Comparison of ENCODE assay signal across 17 cellular contexts in genomic region chr3:53772562-53773329, GRCh38.
DNase-seq lines count a peak whose midpoint lies in the region; FAIRE-seq and TF ChIP-seq lines count a peak whose summit lies in the region.
"Had no signal": no experiment of that assay in that cellular context is flagged by ENCODE, and none has a peak within 500 bp of the region (broad histone marks: within the 10 kb centered on the region; RNA-seq: fewer than 3 reads in every experiment).

No MANE protein-coding gene starts in this region.

- H3K4me1 ChIP-seq in adipocyte (ENCODE audit: control insufficient read depth, insufficient read depth, low read length), result peaks cover 38% of the 10 kb centered on the region
- peaks cover 15% of the 10 kb centered on the region for H3K4me1 ChIP-seq in fibroblast of lung (ENCODE audit: control insufficient read depth, extremely low read depth, insufficient read depth, low read length)

- peak; percentile 76 for DNase-seq in EH (ENCODE audit: low read depth)
- peak; percentile 84 for DNase-seq in adipocyte (ENCODE audit: low read depth)
- peak in 1 of 2 donors; percentile 51 for DNase-seq in fibroblast of lung (ENCODE audit: low read depth in 2 of 2)
- DNase-seq in osteocyte (ENCODE audit: extremely low spot score, unreplicated experiment), result no peak
- DNase-seq in NCI-H82 (lab: John Stamatoyannopoulos, UW), result no peak
- DNase-seq in DMS 273 (lab: John Stamatoyannopoulos, UW; ENCODE audit: unreplicated experiment), result no peak
- no peak for DNase-seq in DMS 273 treated with DMSO at 0.1 percent for 48 hours (lab: John Stamatoyannopoulos, UW)
- no peak for DNase-seq in urothelium cell line (ENCODE audit: low spot score)
- DNase-seq: activated CD4-positive, alpha-beta T cell treated with anti-CD3 and anti-CD28 coated beads, Interleukin-2, amount 50 U/mL, for 1 hour; activated naive CD8-positive, alpha-beta T cell treated with anti-CD3 and anti-CD28 coated beads for 36 hours; activated T-cell treated with anti-CD3 and anti-CD28 coated beads, Interleukin-2, amount 50 U/mL, for 1 hour; DMS53; H7; NCI-H1092 treated with DMSO at 0.1 percent for 48 hours had no signal

- H3K27ac Mint-ChIP-seq in osteocyte (ENCODE audit: unreplicated experiment), result peak overlapping the region; percentile 78
- H3K27ac Mint-ChIP-seq: activated naive CD8-positive, alpha-beta T cell treated with anti-CD3 and anti-CD28 coated beads for 36 hours had no signal

- H3K36me3 ChIP-seq in adipocyte (ENCODE audit: control insufficient read depth, insufficient read depth, low read length, severe bottlenecking) (no peaks in the 10 kb centered on the region), fibroblast of lung (ENCODE audit: control insufficient read depth, insufficient read depth, low read length) (no peaks in the 10 kb centered on the region)
- H3K36me3 ChIP-seq: tibial artery had no signal

- no peaks in the 10 kb centered on the region for H3K9me3 ChIP-seq in adipocyte (ENCODE audit: control insufficient read depth, low read length)
- H3K9me3 ChIP-seq in fibroblast of lung (ENCODE audit: control insufficient read depth, insufficient read depth, low read depth, low read length), result no peaks in the 10 kb centered on the region
- H3K9me3 ChIP-seq: tibial artery had no signal

- no peak overlapping the region for H2AFZ ChIP-seq in fibroblast of lung (ENCODE audit: low read length)

- peak overlapping the region; percentile 51 for H3K9ac ChIP-seq in adipocyte (ENCODE audit: low read length)
- H3K9ac ChIP-seq in fibroblast of lung (ENCODE audit: insufficient read depth, low read length), result no peak overlapping the region

- no peaks in the 10 kb centered on the region for H3K9me3 Mint-ChIP-seq in osteocyte (ENCODE audit: unreplicated experiment)
- H3K9me3 Mint-ChIP-seq: activated naive CD8-positive, alpha-beta T cell treated with anti-CD3 and anti-CD28 coated beads for 36 hours; central memory CD8-positive, alpha-beta T cell had no signal

- no peaks in the 10 kb centered on the region for H3K36me3 Mint-ChIP-seq in osteocyte (ENCODE audit: unreplicated experiment)
- H3K36me3 Mint-ChIP-seq: activated naive CD8-positive, alpha-beta T cell treated with anti-CD3 and anti-CD28 coated beads for 36 hours had no signal

- H3K4me2 ChIP-seq in fibroblast of lung (ENCODE audit: extremely low read depth, insufficient read depth, low read length), result peak overlapping the region; percentile 34

- H3K4me3 ChIP-seq in adipocyte (ENCODE audit: low read length) (peak overlapping the region; percentile 10), fibroblast of lung (replicated peaks in 1 of 4; ENCODE audit: control extremely low read depth in 1 of 4, insufficient read depth in 1 of 4, low read depth in 3 of 4, low read length in 4 of 4) (no peak overlapping the region)
- H3K4me3 ChIP-seq: K562, tibial artery had no signal

- H3K27ac ChIP-seq in fibroblast of lung (ENCODE audit: insufficient read depth, low read length), result peak overlapping the region; percentile 5
- H3K27ac ChIP-seq: tibial artery had no signal

- no peak for TF ChIP-seq CTCF in fibroblast of lung (conservative IDR thresholded peaks at IDR 0.05 in 1 of 2, IDR thresholded peaks at IDR 0.05 in 1 of 2; ENCODE audit: low read depth in 1 of 2, low read length in 2 of 2)
- no peak for TF ChIP-seq CTCF in osteocyte (IDR thresholded peaks at IDR 0.05)

- H3K27me3 ChIP-seq in adipocyte (replicated peaks; ENCODE audit: control insufficient read depth, insufficient read depth, low read length), result peaks cover 7% of the 10 kb centered on the region
- H3K27me3 ChIP-seq in fibroblast of lung (ENCODE audit: control insufficient read depth, insufficient read depth, low read length), result peaks cover 3% of the 10 kb centered on the region
- H3K27me3 ChIP-seq: tibial artery had no signal

- FAIRE-seq in urothelium cell line (lab: Jason Lieb, UNC), result no peak
- FAIRE-seq: K562 had no signal

- peaks cover 28% of the 10 kb centered on the region for H3K4me1 Mint-ChIP-seq in osteocyte (ENCODE audit: unreplicated experiment)
- H3K4me1 Mint-ChIP-seq: activated naive CD8-positive, alpha-beta T cell treated with anti-CD3 and anti-CD28 coated beads for 36 hours; central memory CD8-positive, alpha-beta T cell had no signal

- peaks cover 15% of the 10 kb centered on the region for H3K27me3 Mint-ChIP-seq in osteocyte (ENCODE audit: unreplicated experiment)
- H3K27me3 Mint-ChIP-seq: activated naive CD8-positive, alpha-beta T cell treated with anti-CD3 and anti-CD28 coated beads for 36 hours had no signal

- no peaks in the 10 kb centered on the region for H3K79me2 ChIP-seq in fibroblast of lung (ENCODE audit: control insufficient read depth, insufficient read depth, low read length)

- H3K4me3 Mint-ChIP-seq in osteocyte (ENCODE audit: unreplicated experiment), result no peak overlapping the region
- H3K4me3 Mint-ChIP-seq: activated naive CD8-positive, alpha-beta T cell treated with anti-CD3 and anti-CD28 coated beads for 36 hours; central memory CD8-positive, alpha-beta T cell had no signal

- no peaks in the 10 kb centered on the region for H4K20me1 ChIP-seq in fibroblast of lung (ENCODE audit: control insufficient read depth, extremely low read depth, insufficient read depth, low read length)

Comparison
In these comparisons a context has a peak if more than half of its experiments do, and no peak if none do; other contexts are left out.
1. DNase-seq: peak in EH (single experiment) and adipocyte (single experiment); none in osteocyte (single experiment), NCI-H82 (single experiment), DMS 273 (single experiment), DMS 273 treated with DMSO at 0.1 percent for 48 hours (single experiment) and urothelium cell line (single experiment).